In the genomic region with DNA sequence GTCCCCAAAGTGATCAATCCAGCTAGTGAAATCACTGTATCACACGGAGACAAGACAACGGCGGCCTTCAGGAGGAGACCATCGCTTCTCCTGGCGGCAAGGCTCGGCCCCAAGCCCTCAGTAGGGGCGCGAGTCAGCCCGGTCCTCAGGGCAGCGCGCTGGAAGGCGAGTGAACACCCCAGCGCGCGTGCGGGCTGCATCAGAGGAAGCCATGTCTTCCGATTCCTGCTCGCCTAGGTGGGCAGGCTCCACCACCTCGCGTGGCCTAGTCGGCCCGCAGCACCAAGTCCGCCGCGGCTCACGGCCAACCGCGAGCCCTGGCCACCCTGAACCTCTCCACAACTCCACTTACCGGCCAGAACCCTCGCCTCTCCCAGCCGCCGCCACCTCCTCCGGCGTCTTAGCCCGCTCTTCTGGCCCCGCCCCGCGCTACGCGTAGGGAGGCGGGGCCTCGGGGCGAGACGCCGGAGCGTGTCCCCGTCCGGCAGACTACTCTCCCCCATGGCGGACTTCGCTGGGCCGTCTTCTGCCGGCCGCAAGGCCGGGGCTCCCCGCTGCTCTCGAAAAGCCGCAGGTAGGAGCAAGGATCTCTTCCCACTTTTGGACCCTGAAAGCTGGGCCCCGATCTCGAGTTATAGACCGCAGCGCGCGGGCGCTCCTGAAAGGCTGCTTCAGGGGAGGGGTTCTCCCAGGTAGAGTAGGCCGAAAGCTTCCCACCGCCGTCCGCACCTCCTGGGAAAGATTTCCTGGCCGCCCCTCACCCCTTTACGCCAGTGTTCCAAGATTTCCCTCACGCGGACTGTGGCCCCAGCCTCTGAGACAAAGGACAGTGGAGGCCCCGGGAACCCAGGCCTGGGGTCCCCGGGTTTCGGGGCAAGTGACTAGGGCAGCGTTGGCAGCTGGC, we compare ENCODE assay signal across 1 cellular context.
TF ChIP-seq lines count a peak whose summit lies in the region.

A gene with protein sequence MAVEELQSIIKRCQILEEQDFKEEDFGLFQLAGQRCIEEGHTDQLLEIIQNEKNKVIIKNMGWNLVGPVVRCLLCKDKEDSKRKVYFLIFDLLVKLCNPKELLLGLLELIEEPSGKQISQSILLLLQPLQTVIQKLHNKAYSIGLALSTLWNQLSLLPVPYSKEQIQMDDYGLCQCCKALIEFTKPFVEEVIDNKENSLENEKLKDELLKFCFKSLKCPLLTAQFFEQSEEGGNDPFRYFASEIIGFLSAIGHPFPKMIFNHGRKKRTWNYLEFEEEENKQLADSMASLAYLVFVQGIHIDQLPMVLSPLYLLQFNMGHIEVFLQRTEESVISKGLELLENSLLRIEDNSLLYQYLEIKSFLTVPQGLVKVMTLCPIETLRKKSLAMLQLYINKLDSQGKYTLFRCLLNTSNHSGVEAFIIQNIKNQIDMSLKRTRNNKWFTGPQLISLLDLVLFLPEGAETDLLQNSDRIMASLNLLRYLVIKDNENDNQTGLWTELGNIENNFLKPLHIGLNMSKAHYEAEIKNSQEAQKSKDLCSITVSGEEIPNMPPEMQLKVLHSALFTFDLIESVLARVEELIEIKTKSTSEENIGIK (minus strand): TSS at position 415 of the 904 bp plus-strand sequence. CDS start 988 bp downstream, outside the sequence.
A gene (plus strand): TSS at position 487 of the 904 bp plus-strand sequence. CDS start 15 bp downstream, at position 502.

TF ChIP-seq in GM12878, 131 proteins besides CTCF, POLR2A, EP300 and RAD21 (continued from another document and continues in another):
- TF ChIP-seq PML (IDR thresholded peaks at IDR 0.05; ENCODE audit: low read length) (peak; percentile 70), FOXK2 (IDR thresholded peaks at IDR 0.05) (no peak), ESRRA (IDR thresholded peaks at IDR 0.05; ENCODE audit: low read length) (no peak), CBX3 (IDR thresholded peaks at IDR 0.05; ENCODE audit: borderline replicate concordance, low read depth) (no peak), IKZF1 (conservative IDR thresholded peaks at IDR 0.05) (peak; percentile 54), HDGF (IDR thresholded peaks at IDR 0.05) (peak; percentile 96), KLF5 (IDR thresholded peaks at IDR 0.05; ENCODE audit: partially characterized antibody) (no peak), BHLHE40 (IDR thresholded peaks at IDR 0.05; ENCODE audit: borderline replicate concordance in 1 of 2, low read depth in 2 of 2, low read length in 1 of 2) (peak in 1 of 2 experiments; percentile 83; a peak in 2 of 4 replicates), TBL1XR1 (IDR thresholded peaks at IDR 0.05; ENCODE audit: low read depth, low read length) (0 out of 2 replicates have a peak, but pooled peaks have one; percentile 11), SREBF2 (IDR thresholded peaks at IDR 0.05; ENCODE audit: low read length) (no peak), POLR2AphosphoS2 (IDR thresholded peaks at IDR 0.05; ENCODE audit: low read depth, low read length) (peak; percentile 80; the same call in 1 of the 2 replicates), DPF2 (IDR thresholded peaks at IDR 0.05) (peak; percentile 72), LARP7 (IDR thresholded peaks at IDR 0.05) (peak; percentile 72), CBX5 (IDR thresholded peaks at IDR 0.05; ENCODE audit: low read depth) (0 out of 2 replicates have a peak, but pooled peaks have one; percentile 1), ATF7 (IDR thresholded peaks at IDR 0.05; ENCODE audit: low read depth) (no peak), NBN (IDR thresholded peaks at IDR 0.05) (peak; percentile 61; the same call in 1 of the 2 replicates), HDAC2 (IDR thresholded peaks at IDR 0.05) (no peak), IKZF2 (IDR thresholded peaks at IDR 0.05) (no peak), ZNF24 (IDR thresholded peaks at IDR 0.05) (no peak), WRNIP1 (IDR thresholded peaks at IDR 0.05; ENCODE audit: borderline replicate concordance, low read depth, low read length) (no peak), SMAD1 (IDR thresholded peaks at IDR 0.05; ENCODE audit: low read depth, partially characterized antibody) (no peak), BACH1 (IDR thresholded peaks at IDR 0.05; ENCODE audit: borderline replicate concordance) (peak; percentile 82; the same call in 1 of the 2 replicates), TCF12 (IDR thresholded peaks at IDR 0.05; ENCODE audit: low read depth, low read length) (0 out of 2 replicates have a peak, but pooled peaks have one; percentile 5), BMI1 (IDR thresholded peaks at IDR 0.05; ENCODE audit: borderline replicate concordance) (no peak), MXI1 (IDR thresholded peaks at IDR 0.05; ENCODE audit: low read depth, low read length) (peak; percentile 66)
- TF ChIP-seq, protein P1, sequence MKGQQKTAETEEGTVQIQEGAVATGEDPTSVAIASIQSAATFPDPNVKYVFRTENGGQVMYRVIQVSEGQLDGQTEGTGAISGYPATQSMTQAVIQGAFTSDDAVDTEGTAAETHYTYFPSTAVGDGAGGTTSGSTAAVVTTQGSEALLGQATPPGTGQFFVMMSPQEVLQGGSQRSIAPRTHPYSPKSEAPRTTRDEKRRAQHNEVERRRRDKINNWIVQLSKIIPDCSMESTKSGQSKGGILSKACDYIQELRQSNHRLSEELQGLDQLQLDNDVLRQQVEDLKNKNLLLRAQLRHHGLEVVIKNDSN (IDR thresholded peaks at IDR 0.05; ENCODE audit: borderline replicate concordance, extremely low read length, insufficient read depth, low read depth, low read length), result no peak
- TF ChIP-seq, protein P2, sequence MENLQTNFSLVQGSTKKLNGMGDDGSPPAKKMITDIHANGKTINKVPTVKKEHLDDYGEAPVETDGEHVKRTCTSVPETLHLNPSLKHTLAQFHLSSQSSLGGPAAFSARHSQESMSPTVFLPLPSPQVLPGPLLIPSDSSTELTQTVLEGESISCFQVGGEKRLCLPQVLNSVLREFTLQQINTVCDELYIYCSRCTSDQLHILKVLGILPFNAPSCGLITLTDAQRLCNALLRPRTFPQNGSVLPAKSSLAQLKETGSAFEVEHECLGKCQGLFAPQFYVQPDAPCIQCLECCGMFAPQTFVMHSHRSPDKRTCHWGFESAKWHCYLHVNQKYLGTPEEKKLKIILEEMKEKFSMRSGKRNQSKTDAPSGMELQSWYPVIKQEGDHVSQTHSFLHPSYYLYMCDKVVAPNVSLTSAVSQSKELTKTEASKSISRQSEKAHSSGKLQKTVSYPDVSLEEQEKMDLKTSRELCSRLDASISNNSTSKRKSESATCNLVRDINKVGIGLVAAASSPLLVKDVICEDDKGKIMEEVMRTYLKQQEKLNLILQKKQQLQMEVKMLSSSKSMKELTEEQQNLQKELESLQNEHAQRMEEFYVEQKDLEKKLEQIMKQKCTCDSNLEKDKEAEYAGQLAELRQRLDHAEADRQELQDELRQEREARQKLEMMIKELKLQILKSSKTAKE (IDR thresholded peaks at IDR 0.05; ENCODE audit: low read depth, poor library complexity, severe bottlenecking), result no peak
- TF ChIP-seq, protein P3, sequence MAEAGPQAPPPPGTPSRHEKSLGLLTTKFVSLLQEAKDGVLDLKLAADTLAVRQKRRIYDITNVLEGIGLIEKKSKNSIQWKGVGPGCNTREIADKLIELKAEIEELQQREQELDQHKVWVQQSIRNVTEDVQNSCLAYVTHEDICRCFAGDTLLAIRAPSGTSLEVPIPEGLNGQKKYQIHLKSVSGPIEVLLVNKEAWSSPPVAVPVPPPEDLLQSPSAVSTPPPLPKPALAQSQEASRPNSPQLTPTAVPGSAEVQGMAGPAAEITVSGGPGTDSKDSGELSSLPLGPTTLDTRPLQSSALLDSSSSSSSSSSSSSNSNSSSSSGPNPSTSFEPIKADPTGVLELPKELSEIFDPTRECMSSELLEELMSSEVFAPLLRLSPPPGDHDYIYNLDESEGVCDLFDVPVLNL (IDR thresholded peaks at IDR 0.05; ENCODE audit: low read depth, low read length), result no peak
- TF ChIP-seq, protein P4, sequence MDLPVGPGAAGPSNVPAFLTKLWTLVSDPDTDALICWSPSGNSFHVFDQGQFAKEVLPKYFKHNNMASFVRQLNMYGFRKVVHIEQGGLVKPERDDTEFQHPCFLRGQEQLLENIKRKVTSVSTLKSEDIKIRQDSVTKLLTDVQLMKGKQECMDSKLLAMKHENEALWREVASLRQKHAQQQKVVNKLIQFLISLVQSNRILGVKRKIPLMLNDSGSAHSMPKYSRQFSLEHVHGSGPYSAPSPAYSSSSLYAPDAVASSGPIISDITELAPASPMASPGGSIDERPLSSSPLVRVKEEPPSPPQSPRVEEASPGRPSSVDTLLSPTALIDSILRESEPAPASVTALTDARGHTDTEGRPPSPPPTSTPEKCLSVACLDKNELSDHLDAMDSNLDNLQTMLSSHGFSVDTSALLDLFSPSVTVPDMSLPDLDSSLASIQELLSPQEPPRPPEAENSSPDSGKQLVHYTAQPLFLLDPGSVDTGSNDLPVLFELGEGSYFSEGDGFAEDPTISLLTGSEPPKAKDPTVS (IDR thresholded peaks at IDR 0.05; ENCODE audit: low read depth, low read length), result no peak
- TF ChIP-seq, protein P5, sequence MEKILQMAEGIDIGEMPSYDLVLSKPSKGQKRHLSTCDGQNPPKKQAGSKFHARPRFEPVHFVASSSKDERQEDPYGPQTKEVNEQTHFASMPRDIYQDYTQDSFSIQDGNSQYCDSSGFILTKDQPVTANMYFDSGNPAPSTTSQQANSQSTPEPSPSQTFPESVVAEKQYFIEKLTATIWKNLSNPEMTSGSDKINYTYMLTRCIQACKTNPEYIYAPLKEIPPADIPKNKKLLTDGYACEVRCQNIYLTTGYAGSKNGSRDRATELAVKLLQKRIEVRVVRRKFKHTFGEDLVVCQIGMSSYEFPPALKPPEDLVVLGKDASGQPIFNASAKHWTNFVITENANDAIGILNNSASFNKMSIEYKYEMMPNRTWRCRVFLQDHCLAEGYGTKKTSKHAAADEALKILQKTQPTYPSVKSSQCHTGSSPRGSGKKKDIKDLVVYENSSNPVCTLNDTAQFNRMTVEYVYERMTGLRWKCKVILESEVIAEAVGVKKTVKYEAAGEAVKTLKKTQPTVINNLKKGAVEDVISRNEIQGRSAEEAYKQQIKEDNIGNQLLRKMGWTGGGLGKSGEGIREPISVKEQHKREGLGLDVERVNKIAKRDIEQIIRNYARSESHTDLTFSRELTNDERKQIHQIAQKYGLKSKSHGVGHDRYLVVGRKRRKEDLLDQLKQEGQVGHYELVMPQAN (conservative IDR thresholded peaks at IDR 0.05), result peak; percentile 46; the same call in 1 of the 2 replicates
- TF ChIP-seq, protein P6, sequence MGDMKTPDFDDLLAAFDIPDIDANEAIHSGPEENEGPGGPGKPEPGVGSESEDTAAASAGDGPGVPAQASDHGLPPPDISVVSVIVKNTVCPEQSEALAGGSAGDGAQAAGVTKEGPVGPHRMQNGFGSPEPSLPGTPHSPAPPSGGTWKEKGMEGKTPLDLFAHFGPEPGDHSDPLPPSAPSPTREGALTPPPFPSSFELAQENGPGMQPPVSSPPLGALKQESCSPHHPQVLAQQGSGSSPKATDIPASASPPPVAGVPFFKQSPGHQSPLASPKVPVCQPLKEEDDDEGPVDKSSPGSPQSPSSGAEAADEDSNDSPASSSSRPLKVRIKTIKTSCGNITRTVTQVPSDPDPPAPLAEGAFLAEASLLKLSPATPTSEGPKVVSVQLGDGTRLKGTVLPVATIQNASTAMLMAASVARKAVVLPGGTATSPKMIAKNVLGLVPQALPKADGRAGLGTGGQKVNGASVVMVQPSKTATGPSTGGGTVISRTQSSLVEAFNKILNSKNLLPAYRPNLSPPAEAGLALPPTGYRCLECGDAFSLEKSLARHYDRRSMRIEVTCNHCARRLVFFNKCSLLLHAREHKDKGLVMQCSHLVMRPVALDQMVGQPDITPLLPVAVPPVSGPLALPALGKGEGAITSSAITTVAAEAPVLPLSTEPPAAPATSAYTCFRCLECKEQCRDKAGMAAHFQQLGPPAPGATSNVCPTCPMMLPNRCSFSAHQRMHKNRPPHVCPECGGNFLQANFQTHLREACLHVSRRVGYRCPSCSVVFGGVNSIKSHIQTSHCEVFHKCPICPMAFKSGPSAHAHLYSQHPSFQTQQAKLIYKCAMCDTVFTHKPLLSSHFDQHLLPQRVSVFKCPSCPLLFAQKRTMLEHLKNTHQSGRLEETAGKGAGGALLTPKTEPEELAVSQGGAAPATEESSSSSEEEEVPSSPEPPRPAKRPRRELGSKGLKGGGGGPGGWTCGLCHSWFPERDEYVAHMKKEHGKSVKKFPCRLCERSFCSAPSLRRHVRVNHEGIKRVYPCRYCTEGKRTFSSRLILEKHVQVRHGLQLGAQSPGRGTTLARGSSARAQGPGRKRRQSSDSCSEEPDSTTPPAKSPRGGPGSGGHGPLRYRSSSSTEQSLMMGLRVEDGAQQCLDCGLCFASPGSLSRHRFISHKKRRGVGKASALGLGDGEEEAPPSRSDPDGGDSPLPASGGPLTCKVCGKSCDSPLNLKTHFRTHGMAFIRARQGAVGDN (IDR thresholded peaks at IDR 0.05), result peak; percentile 50
- TF ChIP-seq, protein P7, sequence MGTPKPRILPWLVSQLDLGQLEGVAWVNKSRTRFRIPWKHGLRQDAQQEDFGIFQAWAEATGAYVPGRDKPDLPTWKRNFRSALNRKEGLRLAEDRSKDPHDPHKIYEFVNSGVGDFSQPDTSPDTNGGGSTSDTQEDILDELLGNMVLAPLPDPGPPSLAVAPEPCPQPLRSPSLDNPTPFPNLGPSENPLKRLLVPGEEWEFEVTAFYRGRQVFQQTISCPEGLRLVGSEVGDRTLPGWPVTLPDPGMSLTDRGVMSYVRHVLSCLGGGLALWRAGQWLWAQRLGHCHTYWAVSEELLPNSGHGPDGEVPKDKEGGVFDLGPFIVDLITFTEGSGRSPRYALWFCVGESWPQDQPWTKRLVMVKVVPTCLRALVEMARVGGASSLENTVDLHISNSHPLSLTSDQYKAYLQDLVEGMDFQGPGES (IDR thresholded peaks at IDR 0.05), result no peak
- TF ChIP-seq, protein P8, sequence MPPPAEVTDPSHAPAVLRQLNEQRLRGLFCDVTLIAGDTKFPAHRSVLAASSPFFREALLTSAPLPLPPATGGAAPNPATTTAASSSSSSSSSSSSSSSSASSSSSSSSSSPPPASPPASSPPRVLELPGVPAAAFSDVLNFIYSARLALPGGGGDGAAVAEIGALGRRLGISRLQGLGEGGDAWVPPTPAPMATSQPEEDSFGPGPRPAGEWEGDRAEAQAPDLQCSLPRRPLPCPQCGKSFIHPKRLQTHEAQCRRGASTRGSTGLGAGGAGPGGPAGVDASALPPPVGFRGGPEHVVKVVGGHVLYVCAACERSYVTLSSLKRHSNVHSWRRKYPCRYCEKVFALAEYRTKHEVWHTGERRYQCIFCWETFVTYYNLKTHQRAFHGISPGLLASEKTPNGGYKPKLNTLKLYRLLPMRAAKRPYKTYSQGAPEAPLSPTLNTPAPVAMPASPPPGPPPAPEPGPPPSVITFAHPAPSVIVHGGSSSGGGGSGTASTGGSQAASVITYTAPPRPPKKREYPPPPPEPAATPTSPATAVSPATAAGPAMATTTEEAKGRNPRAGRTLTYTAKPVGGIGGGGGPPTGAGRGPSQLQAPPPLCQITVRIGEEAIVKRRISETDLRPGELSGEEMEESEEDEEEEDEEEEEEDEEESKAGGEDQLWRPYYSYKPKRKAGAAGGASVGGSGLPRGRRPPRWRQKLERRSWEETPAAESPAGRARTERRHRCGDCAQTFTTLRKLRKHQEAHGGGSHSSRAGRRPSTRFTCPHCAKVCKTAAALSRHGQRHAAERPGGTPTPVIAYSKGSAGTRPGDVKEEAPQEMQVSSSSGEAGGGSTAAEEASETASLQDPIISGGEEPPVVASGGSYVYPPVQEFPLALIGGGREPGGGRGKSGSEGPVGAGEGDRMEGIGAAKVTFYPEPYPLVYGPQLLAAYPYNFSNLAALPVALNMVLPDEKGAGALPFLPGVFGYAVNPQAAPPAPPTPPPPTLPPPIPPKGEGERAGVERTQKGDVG (CRISPR knock-in tag; IDR thresholded peaks at IDR 0.05), result no peak
